ENCODE assay signal across 10 cellular contexts in genomic region chr7:4809091-4809591, GRCh38. TPM values are rescaled to one million over a fixed set of nuclear protein-coding genes. Genes with fewer than 3 reads are reported as not detected.
A peak's percentile ranks its signal among the peaks of the same experiment; 100 is the strongest.
DNase-seq lines count a peak whose midpoint lies in the region; ATAC-seq and FAIRE-seq lines count a peak whose summit lies in the region.
"Had no signal": no experiment of that assay in that cellular context is flagged by ENCODE, and none has a peak within 500 bp of the region (broad histone marks: within the 10 kb centered on the region; RNA-seq: fewer than 3 reads in every experiment).

No MANE protein-coding gene starts in this region.

- no peaks in the 10 kb centered on the region for H3K4me1 Mint-ChIP-seq in activated T-helper 17 cell treated with anti-CD3 and anti-CD28 coated beads, Interleukin-2, amount 50 U/mL, for 72 hours

- ATAC-seq in activated T-helper 17 cell treated with anti-CD3 and anti-CD28 coated beads, Interleukin-2, amount 50 U/mL, for 72 hours (replicated peaks) = no peak
- ATAC-seq in GM19324 (IDR thresholded peaks at IDR 0.05; ENCODE audit: low FRiP score, unreplicated experiment) = no peak

- no peak overlapping the region for H3K27ac Mint-ChIP-seq in activated T-helper 17 cell treated with anti-CD3 and anti-CD28 coated beads, Interleukin-2, amount 50 U/mL, for 72 hours

- no peaks in the 10 kb centered on the region for H3K36me3 Mint-ChIP-seq in activated T-helper 17 cell treated with anti-CD3 and anti-CD28 coated beads, Interleukin-2, amount 50 U/mL, for 72 hours (ENCODE audit: low read depth)

- peak overlapping the region; percentile 38 for H3K27ac ChIP-seq in layer of hippocampus (ENCODE audit: low read depth, low read length)

- no peaks in the 10 kb centered on the region for H3K27me3 ChIP-seq in layer of hippocampus (ENCODE audit: control insufficient read depth, insufficient read depth, low read length)

- H3K9me3 Mint-ChIP-seq in activated T-helper 17 cell treated with anti-CD3 and anti-CD28 coated beads, Interleukin-2, amount 50 U/mL, for 72 hours = no peaks in the 10 kb centered on the region

- FAIRE-seq in urothelium cell line (lab: Jason Lieb, UNC) = peak; percentile 95

- H3K27me3 Mint-ChIP-seq in activated T-helper 17 cell treated with anti-CD3 and anti-CD28 coated beads, Interleukin-2, amount 50 U/mL, for 72 hours = peaks cover 17% of the 10 kb centered on the region

- peak; percentile 45 for DNase-seq in stimulated activated CD4-positive, alpha-beta T cell treated with anti-CD3 and anti-CD28 coated beads, Interleukin-15, amount 100 ng/mL, for 24 hours
- DNase-seq in stimulated activated CD4-positive, alpha-beta T cell treated with anti-CD3 and anti-CD28 coated beads, Interleukin-1b, Interleukin-23, amount 100 ng/mL, for 48 hours = no peak
- DNase-seq in urothelium cell line (ENCODE audit: low spot score) = no peak
- no peak for DNase-seq in effector CD4-positive, alpha-beta T cell
- DNase-seq in DMS153 treated with DMSO at 0.1 percent for 48 hours (lab: John Stamatoyannopoulos, UW; ENCODE audit: unreplicated experiment) = no peak
- DNase-seq: mammary epithelial cell, NCI-H146 had no signal

- H3K4me3 Mint-ChIP-seq in activated T-helper 17 cell treated with anti-CD3 and anti-CD28 coated beads, Interleukin-2, amount 50 U/mL, for 72 hours = peak overlapping the region; percentile 19

RNA-seq across cellular contexts. Expression of gene AP5Z1, which starts 33.7 kb away (rescaled TPM):
- total RNA-seq in activated T-helper 17 cell treated with anti-CD3 and anti-CD28 coated beads, Interleukin-2, amount 50 U/mL, for 72 hours = 10 to 100 TPM; 38.7 to 51.9 TPM

RNA-seq across cellular contexts. Expression of gene PAPOLB, which starts 52.7 kb away (rescaled TPM):
- total RNA-seq in activated T-helper 17 cell treated with anti-CD3 and anti-CD28 coated beads, Interleukin-2, amount 50 U/mL, for 72 hours = not detected
